1 cellular context compared by ENCODE assay signal in genomic region chr3:11601446-11602241, GRCh38.
TF ChIP-seq lines count a peak whose summit lies in the region.

No MANE protein-coding gene starts in this region.

TF ChIP-seq in WTC11, 78 proteins besides CTCF, POLR2A, EP300 and RAD21 (continued from another document):
- TF ChIP-seq ZNF281 (CRISPR knock-in tag; IDR thresholded peaks at IDR 0.05) (no peak), ZNF416 (CRISPR knock-in tag; IDR thresholded peaks at IDR 0.05) (no peak), TCF7 (CRISPR knock-in tag; IDR thresholded peaks at IDR 0.05; ENCODE audit: low read depth) (no peak), ZSCAN18 (CRISPR knock-in tag; IDR thresholded peaks at IDR 0.05) (no peak), ESRRA (CRISPR knock-in tag; IDR thresholded peaks at IDR 0.05; ENCODE audit: borderline replicate concordance) (no peak)
- TF ChIP-seq, protein P1, sequence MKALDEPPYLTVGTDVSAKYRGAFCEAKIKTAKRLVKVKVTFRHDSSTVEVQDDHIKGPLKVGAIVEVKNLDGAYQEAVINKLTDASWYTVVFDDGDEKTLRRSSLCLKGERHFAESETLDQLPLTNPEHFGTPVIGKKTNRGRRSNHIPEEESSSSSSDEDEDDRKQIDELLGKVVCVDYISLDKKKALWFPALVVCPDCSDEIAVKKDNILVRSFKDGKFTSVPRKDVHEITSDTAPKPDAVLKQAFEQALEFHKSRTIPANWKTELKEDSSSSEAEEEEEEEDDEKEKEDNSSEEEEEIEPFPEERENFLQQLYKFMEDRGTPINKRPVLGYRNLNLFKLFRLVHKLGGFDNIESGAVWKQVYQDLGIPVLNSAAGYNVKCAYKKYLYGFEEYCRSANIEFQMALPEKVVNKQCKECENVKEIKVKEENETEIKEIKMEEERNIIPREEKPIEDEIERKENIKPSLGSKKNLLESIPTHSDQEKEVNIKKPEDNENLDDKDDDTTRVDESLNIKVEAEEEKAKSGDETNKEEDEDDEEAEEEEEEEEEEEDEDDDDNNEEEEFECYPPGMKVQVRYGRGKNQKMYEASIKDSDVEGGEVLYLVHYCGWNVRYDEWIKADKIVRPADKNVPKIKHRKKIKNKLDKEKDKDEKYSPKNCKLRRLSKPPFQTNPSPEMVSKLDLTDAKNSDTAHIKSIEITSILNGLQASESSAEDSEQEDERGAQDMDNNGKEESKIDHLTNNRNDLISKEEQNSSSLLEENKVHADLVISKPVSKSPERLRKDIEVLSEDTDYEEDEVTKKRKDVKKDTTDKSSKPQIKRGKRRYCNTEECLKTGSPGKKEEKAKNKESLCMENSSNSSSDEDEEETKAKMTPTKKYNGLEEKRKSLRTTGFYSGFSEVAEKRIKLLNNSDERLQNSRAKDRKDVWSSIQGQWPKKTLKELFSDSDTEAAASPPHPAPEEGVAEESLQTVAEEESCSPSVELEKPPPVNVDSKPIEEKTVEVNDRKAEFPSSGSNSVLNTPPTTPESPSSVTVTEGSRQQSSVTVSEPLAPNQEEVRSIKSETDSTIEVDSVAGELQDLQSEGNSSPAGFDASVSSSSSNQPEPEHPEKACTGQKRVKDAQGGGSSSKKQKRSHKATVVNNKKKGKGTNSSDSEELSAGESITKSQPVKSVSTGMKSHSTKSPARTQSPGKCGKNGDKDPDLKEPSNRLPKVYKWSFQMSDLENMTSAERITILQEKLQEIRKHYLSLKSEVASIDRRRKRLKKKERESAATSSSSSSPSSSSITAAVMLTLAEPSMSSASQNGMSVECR (CRISPR knock-in tag; IDR thresholded peaks at IDR 0.05; ENCODE audit: borderline replicate concordance): no peak
